16 cellular contexts compared by ENCODE assay signal in genomic region chr7:25311346-25311745, GRCh38.
DNase-seq lines count a peak whose midpoint lies in the region; ATAC-seq, FAIRE-seq and TF ChIP-seq lines count a peak whose summit lies in the region.
"Had no signal": no experiment of that assay in that cellular context is flagged by ENCODE, and none has a peak within 500 bp of the region (broad histone marks: within the 10 kb centered on the region; RNA-seq: fewer than 3 reads in every experiment).

No MANE protein-coding gene starts in this region.

- CTCF ChIA-PET in HEK293 (lab: Yijun Ruan, JAX): no interaction called here

- DNase-seq in M059J (ENCODE audit: low read depth) (peak; percentile 67), bronchial epithelial cell (ENCODE audit: low read depth) (peak; percentile 91), kidney glomerular epithelial cell (lab: John Stamatoyannopoulos, UW) (peak; percentile 12), NCI-H345 treated with DMSO at 0.1 percent for 48 hours (lab: John Stamatoyannopoulos, UW; ENCODE audit: unreplicated experiment) (no peak)
- DNase-seq: CD8-positive, alpha-beta T cell; MM.1S; NCI-H1105; NCI-H748 treated with DMSO at 0.1 percent for 48 hours; SIG-M5 had no signal

- H3K4me3 ChIP-seq in HEK293 (ENCODE audit: low read depth, low read length) (no peak overlapping the region), bronchial epithelial cell (ENCODE audit: low read depth, low read length) (no peak overlapping the region)
- H3K4me3 ChIP-seq: HAP-1 had no signal

- TF ChIP-seq CTCF in HEK293 (tag by site-specific recombination; IDR thresholded peaks at IDR 0.05): no peak
- no peak for TF ChIP-seq CTCF in bronchial epithelial cell (IDR thresholded peaks at IDR 0.05; ENCODE audit: insufficient read depth, low read length, severe bottlenecking)

- POLR2A ChIA-PET in HEK293 (lab: Yijun Ruan, JAX): no interaction called here

- no peak overlapping the region for H3K27ac ChIP-seq in HEK293 (ENCODE audit: extremely low read depth, low read depth, low read length)
- H3K27ac ChIP-seq: KMS-11 had no signal

- H3K36me3 ChIP-seq in HEK293 (ENCODE audit: control insufficient read depth in 2 of 2, insufficient read depth in 1 of 2, low read length in 2 of 2): no peaks in the 10 kb centered on the region
- no peaks in the 10 kb centered on the region for H3K36me3 ChIP-seq in bronchial epithelial cell (ENCODE audit: control insufficient read depth, insufficient read depth, low read length)
- H3K36me3 ChIP-seq: HAP-1 had no signal

- no peak for FAIRE-seq in bronchial epithelial cell (lab: Jason Lieb, UNC)
- FAIRE-seq: GM18507 had no signal

- H3K27me3 ChIP-seq in bronchial epithelial cell (ENCODE audit: control insufficient read depth, insufficient read depth, low read length): no peaks in the 10 kb centered on the region

- H3K9me3 ChIP-seq in HEK293 (ENCODE audit: control insufficient read depth, insufficient read depth, low read depth, low read length): no peaks in the 10 kb centered on the region
- H3K9me3 ChIP-seq: HAP-1 had no signal

- H3K4me1 ChIP-seq in HEK293 (ENCODE audit: control insufficient read depth, insufficient read depth, low read length): peaks cover 13% of the 10 kb centered on the region
- H3K4me1 ChIP-seq: HAP-1 had no signal

- no peak for ATAC-seq in GM19397 (IDR thresholded peaks at IDR 0.05; ENCODE audit: unreplicated experiment)
- ATAC-seq in HG02642 (IDR thresholded peaks at IDR 0.05; ENCODE audit: poor library complexity, unreplicated experiment): no peak
- ATAC-seq: CD8-positive, alpha-beta T cell; Panc1 had no signal

TF ChIP-seq in HEK293, 187 proteins besides CTCF, POLR2A, EP300 and RAD21:
- TF ChIP-seq ZNF146 (tag by site-specific recombination; IDR thresholded peaks at IDR 0.05) (no peak), ZNF132 (tag by site-specific recombination; IDR thresholded peaks at IDR 0.05; ENCODE audit: borderline replicate concordance) (no peak), SCRT2 (tag by site-specific recombination; IDR thresholded peaks at IDR 0.05) (peak; percentile 67), ZNF560 (tag by site-specific recombination; IDR thresholded peaks at IDR 0.05; ENCODE audit: borderline replicate concordance) (no peak)
